In the genomic region with DNA sequence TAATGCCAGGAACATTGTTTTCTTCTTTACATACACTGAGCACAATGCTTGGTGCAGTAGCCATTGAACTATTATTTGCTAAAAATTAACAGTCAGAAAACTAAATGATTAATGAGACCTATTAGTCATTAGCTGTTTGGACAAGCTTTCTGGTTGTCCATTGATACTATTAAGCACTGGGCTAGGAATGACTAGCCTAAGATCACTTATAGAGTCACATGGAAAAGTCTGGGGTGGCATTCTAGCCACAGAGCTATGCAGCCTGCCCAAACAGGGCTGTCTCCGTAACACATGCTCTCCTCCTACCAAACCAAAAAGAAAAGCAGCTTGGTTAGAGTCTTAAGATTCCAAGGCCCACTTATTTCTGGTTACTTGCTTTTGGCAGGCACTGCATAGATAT, we compare ENCODE assay signal across 8 cellular contexts.
A peak's percentile ranks its signal among the peaks of the same experiment; 100 is the strongest.
DNase-seq lines count a peak whose midpoint lies in the region; ATAC-seq, FAIRE-seq and TF ChIP-seq lines count a peak whose summit lies in the region.

No MANE protein-coding gene starts in this region.

- H3K36me3 ChIP-seq in kidney epithelial cell (ENCODE audit: control insufficient read depth, insufficient read depth, low read length), result no peaks in the 10 kb centered on the region
- H3K36me3 ChIP-seq in small intestine (ENCODE audit: control insufficient read depth in 2 of 2, insufficient read depth in 2 of 2, low read length in 2 of 2), result no peaks in the 10 kb centered on the region

- H3K4me3 ChIP-seq in kidney epithelial cell (ENCODE audit: low read depth, low read length), result no peak overlapping the region
- H3K4me3 ChIP-seq in small intestine (ENCODE audit: low read depth in 1 of 2, low read length in 2 of 2), result no peak overlapping the region

- FAIRE-seq in D721Med (lab: Jason Lieb, UNC), result no peak
- no peak for FAIRE-seq in small intestine (lab: Jason Lieb, UNC)

- POLR2A ChIA-PET in WTC11 (lab: Charles Lee), result no interaction called here

- H3K4me3 Mint-ChIP-seq in WTC11, result no peak overlapping the region

- TF ChIP-seq CTCF in WTC11 (IDR thresholded peaks at IDR 0.05) (no peak), kidney epithelial cell (IDR thresholded peaks at IDR 0.05; ENCODE audit: insufficient read depth, low read length, poor library complexity, severe bottlenecking) (no peak), D721Med (IDR thresholded peaks at IDR 0.05; ENCODE audit: insufficient read depth, missing control alignments) (no peak)

- DNase-seq in WTC11 (ENCODE audit: low spot score) (no peak), kidney epithelial cell (ENCODE audit: low read depth) (peak; percentile 62), superior temporal gyrus (ENCODE audit: extremely low spot score) (peak; percentile 24), D721Med (ENCODE audit: insufficient read length, low spot score) (no peak), left colon (no peak), small intestine (no peak)

- CTCF ChIA-PET in WTC11 (lab: Charles Lee), result no interaction called here

- H3K36me3 Mint-ChIP-seq in WTC11, result no peaks in the 10 kb centered on the region

- H3K27me3 Mint-ChIP-seq in WTC11 (ENCODE audit: low read depth), result no peaks in the 10 kb centered on the region

- intact Hi-C loops in left colon (cut with DNase I, micrococcal nuclease), result no loop called here

- no peak overlapping the region for H3K27ac Mint-ChIP-seq in WTC11

- H3K9me3 ChIP-seq in small intestine (ENCODE audit: control insufficient read depth, low read depth), result no peaks in the 10 kb centered on the region

- no peaks in the 10 kb centered on the region for H3K27me3 ChIP-seq in kidney epithelial cell (ENCODE audit: control insufficient read depth, insufficient read depth, low read length)
- no peaks in the 10 kb centered on the region for H3K27me3 ChIP-seq in small intestine (ENCODE audit: control insufficient read depth in 2 of 2, insufficient read depth in 2 of 2, low read length in 2 of 2)

- H3K9me3 Mint-ChIP-seq in WTC11, result peaks cover 4% of the 10 kb centered on the region

- peak; percentile 40 for ATAC-seq in GM19395 (IDR thresholded peaks at IDR 0.05; ENCODE audit: unreplicated experiment)
- peak; percentile 12; the same call in 1 of the 2 replicates for ATAC-seq in WTC11
- no peak for ATAC-seq in HG03442 (IDR thresholded peaks at IDR 0.05; ENCODE audit: unreplicated experiment)
- no peak for ATAC-seq in left colon

- 76 to 100% (median 90%) methylated on average over 1 of the region's 1 CpG for WGBS in small intestine, 3 donors

- no peaks in the 10 kb centered on the region for H3K4me1 ChIP-seq in small intestine (ENCODE audit: control insufficient read depth in 2 of 2, insufficient read depth in 1 of 2, low read depth in 1 of 2, low read length in 1 of 2)

- peaks cover 39% of the 10 kb centered on the region for H3K4me1 Mint-ChIP-seq in WTC11

- H3K27ac ChIP-seq in small intestine (ENCODE audit: low read depth in 1 of 2, low read length in 1 of 2), result no peak overlapping the region

TF ChIP-seq in WTC11, 78 proteins besides CTCF, POLR2A, EP300 and RAD21 (continues in another document):
- TF ChIP-seq ESRRA (CRISPR knock-in tag; IDR thresholded peaks at IDR 0.05; ENCODE audit: borderline replicate concordance) (no peak), NFATC4 (CRISPR knock-in tag; IDR thresholded peaks at IDR 0.05) (no peak), TP53 (CRISPR knock-in tag; IDR thresholded peaks at IDR 0.05) (no peak), KAT7 (CRISPR knock-in tag; IDR thresholded peaks at IDR 0.05; ENCODE audit: borderline replicate concordance) (no peak), MXD4 (CRISPR knock-in tag; IDR thresholded peaks at IDR 0.05; ENCODE audit: borderline replicate concordance) (no peak), FOXJ3 (CRISPR knock-in tag; IDR thresholded peaks at IDR 0.05; ENCODE audit: borderline replicate concordance) (no peak), FOXK1 (CRISPR knock-in tag; IDR thresholded peaks at IDR 0.05) (no peak), NR3C1 (CRISPR knock-in tag; conservative IDR thresholded peaks at IDR 0.05; ENCODE audit: low read depth) (no peak)
- TF ChIP-seq, protein P1, sequence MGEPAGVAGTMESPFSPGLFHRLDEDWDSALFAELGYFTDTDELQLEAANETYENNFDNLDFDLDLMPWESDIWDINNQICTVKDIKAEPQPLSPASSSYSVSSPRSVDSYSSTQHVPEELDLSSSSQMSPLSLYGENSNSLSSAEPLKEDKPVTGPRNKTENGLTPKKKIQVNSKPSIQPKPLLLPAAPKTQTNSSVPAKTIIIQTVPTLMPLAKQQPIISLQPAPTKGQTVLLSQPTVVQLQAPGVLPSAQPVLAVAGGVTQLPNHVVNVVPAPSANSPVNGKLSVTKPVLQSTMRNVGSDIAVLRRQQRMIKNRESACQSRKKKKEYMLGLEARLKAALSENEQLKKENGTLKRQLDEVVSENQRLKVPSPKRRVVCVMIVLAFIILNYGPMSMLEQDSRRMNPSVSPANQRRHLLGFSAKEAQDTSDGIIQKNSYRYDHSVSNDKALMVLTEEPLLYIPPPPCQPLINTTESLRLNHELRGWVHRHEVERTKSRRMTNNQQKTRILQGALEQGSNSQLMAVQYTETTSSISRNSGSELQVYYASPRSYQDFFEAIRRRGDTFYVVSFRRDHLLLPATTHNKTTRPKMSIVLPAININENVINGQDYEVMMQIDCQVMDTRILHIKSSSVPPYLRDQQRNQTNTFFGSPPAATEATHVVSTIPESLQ (CRISPR knock-in tag; IDR thresholded peaks at IDR 0.05), result no peak
- TF ChIP-seq, protein P2, sequence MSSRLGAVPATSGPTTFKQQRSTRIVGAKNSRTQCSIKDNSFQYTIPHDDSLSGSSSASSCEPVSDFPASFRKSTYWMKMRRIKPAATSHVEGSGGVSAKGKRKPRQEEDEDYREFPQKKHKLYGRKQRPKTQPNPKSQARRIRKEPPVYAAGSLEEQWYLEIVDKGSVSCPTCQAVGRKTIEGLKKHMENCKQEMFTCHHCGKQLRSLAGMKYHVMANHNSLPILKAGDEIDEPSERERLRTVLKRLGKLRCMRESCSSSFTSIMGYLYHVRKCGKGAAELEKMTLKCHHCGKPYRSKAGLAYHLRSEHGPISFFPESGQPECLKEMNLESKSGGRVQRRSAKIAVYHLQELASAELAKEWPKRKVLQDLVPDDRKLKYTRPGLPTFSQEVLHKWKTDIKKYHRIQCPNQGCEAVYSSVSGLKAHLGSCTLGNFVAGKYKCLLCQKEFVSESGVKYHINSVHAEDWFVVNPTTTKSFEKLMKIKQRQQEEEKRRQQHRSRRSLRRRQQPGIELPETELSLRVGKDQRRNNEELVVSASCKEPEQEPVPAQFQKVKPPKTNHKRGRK (CRISPR knock-in tag; IDR thresholded peaks at IDR 0.05; ENCODE audit: borderline replicate concordance), result no peak
- TF ChIP-seq, protein P3, sequence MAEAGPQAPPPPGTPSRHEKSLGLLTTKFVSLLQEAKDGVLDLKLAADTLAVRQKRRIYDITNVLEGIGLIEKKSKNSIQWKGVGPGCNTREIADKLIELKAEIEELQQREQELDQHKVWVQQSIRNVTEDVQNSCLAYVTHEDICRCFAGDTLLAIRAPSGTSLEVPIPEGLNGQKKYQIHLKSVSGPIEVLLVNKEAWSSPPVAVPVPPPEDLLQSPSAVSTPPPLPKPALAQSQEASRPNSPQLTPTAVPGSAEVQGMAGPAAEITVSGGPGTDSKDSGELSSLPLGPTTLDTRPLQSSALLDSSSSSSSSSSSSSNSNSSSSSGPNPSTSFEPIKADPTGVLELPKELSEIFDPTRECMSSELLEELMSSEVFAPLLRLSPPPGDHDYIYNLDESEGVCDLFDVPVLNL (CRISPR knock-in tag; IDR thresholded peaks at IDR 0.05; ENCODE audit: borderline replicate concordance, low read depth), result no peak
- TF ChIP-seq, protein P4, sequence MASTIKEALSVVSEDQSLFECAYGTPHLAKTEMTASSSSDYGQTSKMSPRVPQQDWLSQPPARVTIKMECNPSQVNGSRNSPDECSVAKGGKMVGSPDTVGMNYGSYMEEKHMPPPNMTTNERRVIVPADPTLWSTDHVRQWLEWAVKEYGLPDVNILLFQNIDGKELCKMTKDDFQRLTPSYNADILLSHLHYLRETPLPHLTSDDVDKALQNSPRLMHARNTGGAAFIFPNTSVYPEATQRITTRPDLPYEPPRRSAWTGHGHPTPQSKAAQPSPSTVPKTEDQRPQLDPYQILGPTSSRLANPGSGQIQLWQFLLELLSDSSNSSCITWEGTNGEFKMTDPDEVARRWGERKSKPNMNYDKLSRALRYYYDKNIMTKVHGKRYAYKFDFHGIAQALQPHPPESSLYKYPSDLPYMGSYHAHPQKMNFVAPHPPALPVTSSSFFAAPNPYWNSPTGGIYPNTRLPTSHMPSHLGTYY (CRISPR knock-in tag; IDR thresholded peaks at IDR 0.05), result no peak
- TF ChIP-seq, protein P5, sequence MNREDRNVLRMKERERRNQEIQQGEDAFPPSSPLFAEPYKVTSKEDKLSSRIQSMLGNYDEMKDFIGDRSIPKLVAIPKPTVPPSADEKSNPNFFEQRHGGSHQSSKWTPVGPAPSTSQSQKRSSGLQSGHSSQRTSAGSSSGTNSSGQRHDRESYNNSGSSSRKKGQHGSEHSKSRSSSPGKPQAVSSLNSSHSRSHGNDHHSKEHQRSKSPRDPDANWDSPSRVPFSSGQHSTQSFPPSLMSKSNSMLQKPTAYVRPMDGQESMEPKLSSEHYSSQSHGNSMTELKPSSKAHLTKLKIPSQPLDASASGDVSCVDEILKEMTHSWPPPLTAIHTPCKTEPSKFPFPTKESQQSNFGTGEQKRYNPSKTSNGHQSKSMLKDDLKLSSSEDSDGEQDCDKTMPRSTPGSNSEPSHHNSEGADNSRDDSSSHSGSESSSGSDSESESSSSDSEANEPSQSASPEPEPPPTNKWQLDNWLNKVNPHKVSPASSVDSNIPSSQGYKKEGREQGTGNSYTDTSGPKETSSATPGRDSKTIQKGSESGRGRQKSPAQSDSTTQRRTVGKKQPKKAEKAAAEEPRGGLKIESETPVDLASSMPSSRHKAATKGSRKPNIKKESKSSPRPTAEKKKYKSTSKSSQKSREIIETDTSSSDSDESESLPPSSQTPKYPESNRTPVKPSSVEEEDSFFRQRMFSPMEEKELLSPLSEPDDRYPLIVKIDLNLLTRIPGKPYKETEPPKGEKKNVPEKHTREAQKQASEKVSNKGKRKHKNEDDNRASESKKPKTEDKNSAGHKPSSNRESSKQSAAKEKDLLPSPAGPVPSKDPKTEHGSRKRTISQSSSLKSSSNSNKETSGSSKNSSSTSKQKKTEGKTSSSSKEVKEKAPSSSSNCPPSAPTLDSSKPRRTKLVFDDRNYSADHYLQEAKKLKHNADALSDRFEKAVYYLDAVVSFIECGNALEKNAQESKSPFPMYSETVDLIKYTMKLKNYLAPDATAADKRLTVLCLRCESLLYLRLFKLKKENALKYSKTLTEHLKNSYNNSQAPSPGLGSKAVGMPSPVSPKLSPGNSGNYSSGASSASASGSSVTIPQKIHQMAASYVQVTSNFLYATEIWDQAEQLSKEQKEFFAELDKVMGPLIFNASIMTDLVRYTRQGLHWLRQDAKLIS (CRISPR knock-in tag; IDR thresholded peaks at IDR 0.05; ENCODE audit: borderline replicate concordance), result no peak

Comparison
In these comparisons a context has a peak if more than half of its experiments do, and no peak if none do; other contexts are left out.
1. ATAC-seq: peak in GM19395 (single experiment) and WTC11 (single experiment); none in HG03442 (single experiment) and left colon (single experiment).
2. DNase-seq: peak in kidney epithelial cell (single experiment) and superior temporal gyrus (single experiment); none in WTC11 (single experiment), D721Med (single experiment), left colon (0 of 2) and small intestine (single experiment).